ENCODE assay signal across 8 cellular contexts in the genomic region with DNA sequence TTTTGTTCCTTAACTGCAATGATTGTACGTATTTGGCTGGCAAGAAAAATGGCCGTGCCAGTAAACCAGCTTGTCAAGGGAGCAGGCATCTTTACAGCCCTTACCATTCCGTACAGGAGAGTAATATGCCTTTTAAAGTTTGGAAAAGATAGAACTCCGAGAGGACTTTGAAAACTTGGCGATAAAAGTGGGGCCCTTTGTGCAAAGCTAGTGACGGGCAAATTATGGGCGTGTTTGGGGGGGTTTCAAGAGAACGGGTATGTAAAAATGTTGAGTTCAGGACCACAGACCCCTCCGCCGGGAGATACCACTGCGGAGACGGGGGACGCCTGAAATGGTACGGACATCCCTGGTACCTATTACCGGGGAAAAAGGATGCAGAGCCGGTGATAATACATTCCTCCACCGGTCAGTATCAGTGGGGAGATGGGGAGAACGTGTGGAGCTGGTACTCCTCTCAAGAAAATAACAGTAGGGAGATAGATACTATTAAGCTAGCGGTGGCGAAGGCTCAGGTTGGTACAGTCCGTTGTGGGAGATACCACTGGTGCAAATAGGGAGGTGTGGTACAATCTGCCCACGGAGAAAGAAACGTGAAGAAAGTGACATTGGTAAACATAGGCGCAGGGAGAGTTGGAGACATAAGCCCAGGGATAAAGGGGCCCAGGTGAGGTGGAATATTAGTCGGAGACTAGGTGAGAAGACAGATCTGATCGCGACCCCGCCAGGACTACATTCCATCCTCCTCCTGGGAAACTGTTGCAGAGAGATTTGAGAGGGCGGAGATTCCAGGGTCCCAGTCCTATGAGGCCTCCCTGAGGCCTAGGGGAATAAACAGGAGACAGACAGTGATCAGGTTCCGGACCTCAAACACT.
DNase-seq lines count a peak whose midpoint lies in the region; ATAC-seq and TF ChIP-seq lines count a peak whose summit lies in the region.

No MANE protein-coding gene starts in this region.

- no peaks in the 10 kb centered on the region for H3K9me3 Mint-ChIP-seq in memory B cell

- ATAC-seq in memory B cell (ENCODE audit: low read depth) (peak; percentile 79), GM18873 (IDR thresholded peaks at IDR 0.05; ENCODE audit: low FRiP score, unreplicated experiment) (no peak)

- H3K4me1 ChIP-seq in endocrine pancreas (ENCODE audit: control insufficient read depth, insufficient read depth, low read length): no peaks in the 10 kb centered on the region

- no peaks in the 10 kb centered on the region for H3K27me3 Mint-ChIP-seq in memory B cell

- H3K4me1 Mint-ChIP-seq in memory B cell: peaks cover 9% of the 10 kb centered on the region

- peak overlapping the region; percentile 99 for H3K4me3 Mint-ChIP-seq in memory B cell

- peak overlapping the region; percentile 98 for H3K27ac Mint-ChIP-seq in memory B cell

- no peaks in the 10 kb centered on the region for H3K9me3 ChIP-seq in endocrine pancreas (ENCODE audit: control insufficient read depth, low read length)

- H3K4me3 ChIP-seq in GM12865 (ENCODE audit: low read depth, low read length) (peak overlapping the region; percentile 56), endocrine pancreas (ENCODE audit: control insufficient read depth, insufficient read depth, low read length) (peak overlapping the region; percentile 81)

- no peaks in the 10 kb centered on the region for H3K36me3 Mint-ChIP-seq in memory B cell

- no peak for TF ChIP-seq CTCF in GM12865 (IDR thresholded peaks at IDR 0.05; ENCODE audit: insufficient read depth, low read depth, low read length, missing control alignments)

- no peaks in the 10 kb centered on the region for H3K36me3 ChIP-seq in endocrine pancreas (ENCODE audit: control insufficient read depth, insufficient read depth, low read length)

- H3K27me3 ChIP-seq in endocrine pancreas (ENCODE audit: control insufficient read depth, insufficient read depth, low read length): no peaks in the 10 kb centered on the region

- DNase-seq in GM12865 (ENCODE audit: low read depth): peak; percentile 87
- DNase-seq in HS-27A (ENCODE audit: low read depth): peak; percentile 66
- peak; percentile 85 for DNase-seq in NCI-H82 treated with DMSO at 0.1 percent for 48 hours (lab: John Stamatoyannopoulos, UW; ENCODE audit: unreplicated experiment)
- peak; percentile 54 for DNase-seq in activated CD8-positive, alpha-beta memory T cell treated with anti-CD3 and anti-CD28 coated beads, Interleukin-2, amount 50 U/mL, for 24 hours (ENCODE audit: extremely low read depth)
- DNase-seq in memory B cell (ENCODE audit: low spot score in 2 of 2): peak; percentile 77 to 79
- DNase-seq in stimulated activated CD4-positive, alpha-beta T cell treated with anti-CD3 and anti-CD28 coated beads, TNF-alpha, amount 100 ng/mL, for 24 hours (ENCODE audit: low read depth in 3 of 3): peak; percentile 53 to 70 (median 53)

- H3K9ac ChIP-seq in endocrine pancreas (ENCODE audit: control insufficient read depth, insufficient read depth, low read length): no peak overlapping the region
